In genomic region chr12:92324849-92325500, GRCh38 we compare ENCODE assay signal across 1 cellular context.
TF ChIP-seq lines count a peak whose summit lies in the region.

No MANE protein-coding gene starts in this region.

TF ChIP-seq in GM23338, 12 proteins besides CTCF, POLR2A, EP300 and RAD21 (continued from another document):
- TF ChIP-seq REST (IDR thresholded peaks at IDR 0.05; ENCODE audit: unreplicated experiment) (no peak), EZH2 (IDR thresholded peaks at IDR 0.05; ENCODE audit: low read depth, unreplicated experiment) (no peak), ETS1 (IDR thresholded peaks at IDR 0.05) (no peak)
